ENCODE assay signal across 1 cellular context in the genomic region with DNA sequence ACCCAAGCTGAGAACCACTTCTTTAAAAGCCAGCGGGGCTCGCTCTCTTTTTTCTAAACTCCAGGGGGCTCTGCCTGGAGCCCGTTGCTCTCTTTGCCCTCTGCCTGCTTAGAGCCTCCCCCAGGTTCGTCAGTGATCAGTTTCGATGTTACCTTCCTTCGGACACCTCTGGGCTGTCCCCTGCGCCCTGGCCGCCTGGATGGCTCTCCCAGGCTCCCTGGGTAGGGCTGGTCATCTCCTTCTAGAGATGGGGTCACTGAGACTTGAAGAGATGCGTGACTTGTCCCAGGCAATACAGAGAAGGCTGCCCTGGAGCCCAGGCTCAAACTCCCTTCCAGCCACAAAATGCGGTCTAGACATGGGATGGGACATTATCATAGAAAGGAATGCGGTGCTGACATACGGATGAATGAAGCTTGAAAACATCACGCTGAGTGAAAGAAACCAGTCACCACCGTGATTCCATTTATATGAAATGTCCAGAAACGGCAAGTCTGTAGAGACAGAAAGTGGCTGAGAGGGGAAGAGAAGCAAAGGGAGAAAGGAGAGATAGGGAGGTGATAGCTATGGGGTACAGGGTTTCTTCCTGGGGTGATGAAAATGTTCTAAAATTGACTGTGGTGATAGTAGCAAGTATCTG.
TF ChIP-seq lines count a peak whose summit lies in the region.

No MANE protein-coding gene starts in this region.

TF ChIP-seq in WTC11, 78 proteins besides CTCF, POLR2A, EP300 and RAD21 (continued from another document):
- TF ChIP-seq, protein P1, sequence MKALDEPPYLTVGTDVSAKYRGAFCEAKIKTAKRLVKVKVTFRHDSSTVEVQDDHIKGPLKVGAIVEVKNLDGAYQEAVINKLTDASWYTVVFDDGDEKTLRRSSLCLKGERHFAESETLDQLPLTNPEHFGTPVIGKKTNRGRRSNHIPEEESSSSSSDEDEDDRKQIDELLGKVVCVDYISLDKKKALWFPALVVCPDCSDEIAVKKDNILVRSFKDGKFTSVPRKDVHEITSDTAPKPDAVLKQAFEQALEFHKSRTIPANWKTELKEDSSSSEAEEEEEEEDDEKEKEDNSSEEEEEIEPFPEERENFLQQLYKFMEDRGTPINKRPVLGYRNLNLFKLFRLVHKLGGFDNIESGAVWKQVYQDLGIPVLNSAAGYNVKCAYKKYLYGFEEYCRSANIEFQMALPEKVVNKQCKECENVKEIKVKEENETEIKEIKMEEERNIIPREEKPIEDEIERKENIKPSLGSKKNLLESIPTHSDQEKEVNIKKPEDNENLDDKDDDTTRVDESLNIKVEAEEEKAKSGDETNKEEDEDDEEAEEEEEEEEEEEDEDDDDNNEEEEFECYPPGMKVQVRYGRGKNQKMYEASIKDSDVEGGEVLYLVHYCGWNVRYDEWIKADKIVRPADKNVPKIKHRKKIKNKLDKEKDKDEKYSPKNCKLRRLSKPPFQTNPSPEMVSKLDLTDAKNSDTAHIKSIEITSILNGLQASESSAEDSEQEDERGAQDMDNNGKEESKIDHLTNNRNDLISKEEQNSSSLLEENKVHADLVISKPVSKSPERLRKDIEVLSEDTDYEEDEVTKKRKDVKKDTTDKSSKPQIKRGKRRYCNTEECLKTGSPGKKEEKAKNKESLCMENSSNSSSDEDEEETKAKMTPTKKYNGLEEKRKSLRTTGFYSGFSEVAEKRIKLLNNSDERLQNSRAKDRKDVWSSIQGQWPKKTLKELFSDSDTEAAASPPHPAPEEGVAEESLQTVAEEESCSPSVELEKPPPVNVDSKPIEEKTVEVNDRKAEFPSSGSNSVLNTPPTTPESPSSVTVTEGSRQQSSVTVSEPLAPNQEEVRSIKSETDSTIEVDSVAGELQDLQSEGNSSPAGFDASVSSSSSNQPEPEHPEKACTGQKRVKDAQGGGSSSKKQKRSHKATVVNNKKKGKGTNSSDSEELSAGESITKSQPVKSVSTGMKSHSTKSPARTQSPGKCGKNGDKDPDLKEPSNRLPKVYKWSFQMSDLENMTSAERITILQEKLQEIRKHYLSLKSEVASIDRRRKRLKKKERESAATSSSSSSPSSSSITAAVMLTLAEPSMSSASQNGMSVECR (CRISPR knock-in tag; IDR thresholded peaks at IDR 0.05; ENCODE audit: borderline replicate concordance) = no peak
- TF ChIP-seq, protein P2, sequence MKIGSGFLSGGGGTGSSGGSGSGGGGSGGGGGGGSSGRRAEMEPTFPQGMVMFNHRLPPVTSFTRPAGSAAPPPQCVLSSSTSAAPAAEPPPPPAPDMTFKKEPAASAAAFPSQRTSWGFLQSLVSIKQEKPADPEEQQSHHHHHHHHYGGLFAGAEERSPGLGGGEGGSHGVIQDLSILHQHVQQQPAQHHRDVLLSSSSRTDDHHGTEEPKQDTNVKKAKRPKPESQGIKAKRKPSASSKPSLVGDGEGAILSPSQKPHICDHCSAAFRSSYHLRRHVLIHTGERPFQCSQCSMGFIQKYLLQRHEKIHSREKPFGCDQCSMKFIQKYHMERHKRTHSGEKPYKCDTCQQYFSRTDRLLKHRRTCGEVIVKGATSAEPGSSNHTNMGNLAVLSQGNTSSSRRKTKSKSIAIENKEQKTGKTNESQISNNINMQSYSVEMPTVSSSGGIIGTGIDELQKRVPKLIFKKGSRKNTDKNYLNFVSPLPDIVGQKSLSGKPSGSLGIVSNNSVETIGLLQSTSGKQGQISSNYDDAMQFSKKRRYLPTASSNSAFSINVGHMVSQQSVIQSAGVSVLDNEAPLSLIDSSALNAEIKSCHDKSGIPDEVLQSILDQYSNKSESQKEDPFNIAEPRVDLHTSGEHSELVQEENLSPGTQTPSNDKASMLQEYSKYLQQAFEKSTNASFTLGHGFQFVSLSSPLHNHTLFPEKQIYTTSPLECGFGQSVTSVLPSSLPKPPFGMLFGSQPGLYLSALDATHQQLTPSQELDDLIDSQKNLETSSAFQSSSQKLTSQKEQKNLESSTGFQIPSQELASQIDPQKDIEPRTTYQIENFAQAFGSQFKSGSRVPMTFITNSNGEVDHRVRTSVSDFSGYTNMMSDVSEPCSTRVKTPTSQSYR (CRISPR knock-in tag; IDR thresholded peaks at IDR 0.05) = no peak
- no peak for TF ChIP-seq CREM (CRISPR knock-in tag; IDR thresholded peaks at IDR 0.05)
- TF ChIP-seq, protein P3, sequence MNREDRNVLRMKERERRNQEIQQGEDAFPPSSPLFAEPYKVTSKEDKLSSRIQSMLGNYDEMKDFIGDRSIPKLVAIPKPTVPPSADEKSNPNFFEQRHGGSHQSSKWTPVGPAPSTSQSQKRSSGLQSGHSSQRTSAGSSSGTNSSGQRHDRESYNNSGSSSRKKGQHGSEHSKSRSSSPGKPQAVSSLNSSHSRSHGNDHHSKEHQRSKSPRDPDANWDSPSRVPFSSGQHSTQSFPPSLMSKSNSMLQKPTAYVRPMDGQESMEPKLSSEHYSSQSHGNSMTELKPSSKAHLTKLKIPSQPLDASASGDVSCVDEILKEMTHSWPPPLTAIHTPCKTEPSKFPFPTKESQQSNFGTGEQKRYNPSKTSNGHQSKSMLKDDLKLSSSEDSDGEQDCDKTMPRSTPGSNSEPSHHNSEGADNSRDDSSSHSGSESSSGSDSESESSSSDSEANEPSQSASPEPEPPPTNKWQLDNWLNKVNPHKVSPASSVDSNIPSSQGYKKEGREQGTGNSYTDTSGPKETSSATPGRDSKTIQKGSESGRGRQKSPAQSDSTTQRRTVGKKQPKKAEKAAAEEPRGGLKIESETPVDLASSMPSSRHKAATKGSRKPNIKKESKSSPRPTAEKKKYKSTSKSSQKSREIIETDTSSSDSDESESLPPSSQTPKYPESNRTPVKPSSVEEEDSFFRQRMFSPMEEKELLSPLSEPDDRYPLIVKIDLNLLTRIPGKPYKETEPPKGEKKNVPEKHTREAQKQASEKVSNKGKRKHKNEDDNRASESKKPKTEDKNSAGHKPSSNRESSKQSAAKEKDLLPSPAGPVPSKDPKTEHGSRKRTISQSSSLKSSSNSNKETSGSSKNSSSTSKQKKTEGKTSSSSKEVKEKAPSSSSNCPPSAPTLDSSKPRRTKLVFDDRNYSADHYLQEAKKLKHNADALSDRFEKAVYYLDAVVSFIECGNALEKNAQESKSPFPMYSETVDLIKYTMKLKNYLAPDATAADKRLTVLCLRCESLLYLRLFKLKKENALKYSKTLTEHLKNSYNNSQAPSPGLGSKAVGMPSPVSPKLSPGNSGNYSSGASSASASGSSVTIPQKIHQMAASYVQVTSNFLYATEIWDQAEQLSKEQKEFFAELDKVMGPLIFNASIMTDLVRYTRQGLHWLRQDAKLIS (CRISPR knock-in tag; IDR thresholded peaks at IDR 0.05; ENCODE audit: borderline replicate concordance) = no peak
